13 cellular contexts compared by ENCODE assay signal in the genomic region with DNA sequence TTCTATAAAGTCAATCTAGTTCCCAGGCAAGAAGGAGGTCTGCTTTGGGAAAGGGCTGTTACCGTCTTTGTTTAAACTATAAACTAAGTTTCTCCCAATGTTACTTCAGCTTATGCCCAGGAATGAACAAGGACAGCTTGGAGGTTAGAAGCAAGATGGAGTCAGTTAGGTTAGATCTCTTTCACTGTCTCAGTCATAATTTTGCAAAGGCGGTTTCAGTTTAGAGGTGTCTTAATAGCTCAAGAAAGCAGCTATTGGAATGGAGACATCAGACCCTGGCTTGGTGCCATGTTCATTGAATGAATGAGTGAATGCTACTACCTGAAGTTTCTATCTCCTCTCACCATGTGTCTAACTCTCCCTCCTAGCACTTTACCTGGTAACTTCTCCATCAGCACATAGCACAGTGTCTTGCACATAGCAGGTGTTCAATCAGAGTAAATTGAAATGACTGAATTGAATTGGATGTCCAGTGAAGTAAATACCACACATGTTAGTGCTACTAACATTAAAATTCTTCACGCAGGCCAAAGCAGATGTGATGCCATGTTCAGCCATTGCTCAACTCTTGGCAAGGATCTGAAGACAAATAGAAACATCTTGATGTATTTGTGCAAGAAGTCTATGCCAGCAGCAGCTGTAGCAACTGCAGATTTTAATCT. TPM values are rescaled to one million over a fixed set of nuclear protein-coding genes. Genes with fewer than 3 reads are reported as not detected.
DNase-seq lines count a peak whose midpoint lies in the region; ATAC-seq, FAIRE-seq and TF ChIP-seq lines count a peak whose summit lies in the region.
"Had no signal": no experiment of that assay in that cellular context is flagged by ENCODE, and none has a peak within 500 bp of the region (broad histone marks: within the 10 kb centered on the region; RNA-seq: fewer than 3 reads in every experiment).

No MANE protein-coding gene starts in this region.

- H3K9ac ChIP-seq in adipocyte (ENCODE audit: low read length) (no peak overlapping the region), keratinocyte (ENCODE audit: control insufficient read depth, extremely low read depth, insufficient read depth, low read length) (no peak overlapping the region)

- no peak for DNase-seq in left ventricle myocardium superior
- no peak for DNase-seq in right atrium auricular region (ENCODE audit: low spot score)
- peak; percentile 95 for DNase-seq in adipocyte (ENCODE audit: low read depth)
- DNase-seq in keratinocyte (ENCODE audit: low read depth, low spot score), result no peak
- no peak for DNase-seq in 8988T
- DNase-seq: central memory CD4-positive, alpha-beta T cell; heart right ventricle; NCI-H1694; retina had no signal

- no peaks in the 10 kb centered on the region for H3K79me2 ChIP-seq in keratinocyte (ENCODE audit: control insufficient read depth, insufficient read depth, low read length)

- ATAC-seq in left ventricle myocardium superior (peak; percentile 8), HG03457 (IDR thresholded peaks at IDR 0.05; ENCODE audit: unreplicated experiment) (no peak), HG03460 (IDR thresholded peaks at IDR 0.05; ENCODE audit: unreplicated experiment) (no peak), GM18517 (IDR thresholded peaks at IDR 0.05; ENCODE audit: unreplicated experiment) (no peak)

- no peaks in the 10 kb centered on the region for H3K27me3 ChIP-seq in right atrium auricular region
- no peaks in the 10 kb centered on the region for H3K27me3 ChIP-seq in adipocyte (replicated peaks; ENCODE audit: control insufficient read depth, insufficient read depth, low read length)
- H3K27me3 ChIP-seq in keratinocyte (ENCODE audit: control insufficient read depth, extremely low read depth, insufficient read depth, low read length), result no peaks in the 10 kb centered on the region
- H3K27me3 ChIP-seq: heart right ventricle had no signal

- no peaks in the 10 kb centered on the region for H3K9me3 ChIP-seq in right atrium auricular region
- H3K9me3 ChIP-seq in adipocyte (ENCODE audit: control insufficient read depth, low read length), result no peaks in the 10 kb centered on the region
- H3K9me3 ChIP-seq in keratinocyte (ENCODE audit: control insufficient read depth, low read depth, low read length), result no peaks in the 10 kb centered on the region
- H3K9me3 ChIP-seq: heart right ventricle had no signal

- H3K4me3 ChIP-seq in right atrium auricular region, result no peak overlapping the region
- H3K4me3 ChIP-seq in adipocyte (ENCODE audit: low read length), result peak overlapping the region; percentile 31
- H3K4me3 ChIP-seq in keratinocyte (ENCODE audit: control insufficient read depth in 2 of 3, extremely low read depth in 1 of 3, insufficient read depth in 2 of 3, low read depth in 1 of 3, low read length in 3 of 3), result no peak overlapping the region
- H3K4me3 ChIP-seq: heart right ventricle had no signal

- H3K27ac ChIP-seq in right atrium auricular region (no peak overlapping the region), keratinocyte (ENCODE audit: control insufficient read depth, insufficient read depth, low read length) (no peak overlapping the region)
- H3K27ac ChIP-seq: C4-2B had no signal

- FAIRE-seq in keratinocyte (lab: Jason Lieb, UNC), result peak; percentile 23

- H4K20me1 ChIP-seq in keratinocyte (ENCODE audit: control insufficient read depth, extremely low read depth, insufficient read depth, low read length), result no peaks in the 10 kb centered on the region

- TF ChIP-seq CTCF in right atrium auricular region (IDR thresholded peaks at IDR 0.05) (no peak), keratinocyte (optimal IDR thresholded peaks at IDR 0.05 in 1 of 3, IDR thresholded peaks at IDR 0.05 in 1 of 3, conservative IDR thresholded peaks at IDR 0.05 in 1 of 3; ENCODE audit: extremely low read depth in 1 of 3, insufficient read depth in 2 of 3, low read length in 3 of 3) (no peak)

- intact Hi-C loops in left ventricle myocardium superior (cut with micrococcal nuclease), result no loop called here

- H3K36me3 ChIP-seq in right atrium auricular region (no peaks in the 10 kb centered on the region), adipocyte (ENCODE audit: control insufficient read depth, insufficient read depth, low read length, severe bottlenecking) (no peaks in the 10 kb centered on the region), keratinocyte (ENCODE audit: control insufficient read depth in 2 of 2, extremely low read depth in 1 of 2, insufficient read depth in 2 of 2, low read length in 2 of 2) (no peaks in the 10 kb centered on the region)
- H3K36me3 ChIP-seq: heart right ventricle had no signal

- dilution Hi-C loops in keratinocyte (cut with MboI; ENCODE audit: extremely low pct_ligation_motif_present, low sequenced_read_pairs), result no loop called here

- H3K4me1 ChIP-seq in right atrium auricular region (peaks cover 0 to 18% of the 10 kb centered on the region in 2 donors), adipocyte (ENCODE audit: control insufficient read depth, insufficient read depth, low read length) (peaks cover 50% of the 10 kb centered on the region), keratinocyte (ENCODE audit: control insufficient read depth, extremely low read depth, insufficient read depth, low read length) (peaks cover 33% of the 10 kb centered on the region)

- no peak overlapping the region for H3K4me2 ChIP-seq in keratinocyte (ENCODE audit: control insufficient read depth, extremely low read depth, insufficient read depth, low read depth, low read length)

- peaks cover 2% of the 10 kb centered on the region for H3K9me1 ChIP-seq in keratinocyte (ENCODE audit: control insufficient read depth, extremely low read depth, insufficient read depth, low read length)

- no peak overlapping the region for H2AFZ ChIP-seq in keratinocyte (ENCODE audit: control insufficient read depth, low read length)

RNA-seq across cellular contexts. Expression of gene CLEC3B, which starts 28.2 kb away (rescaled TPM):
- total RNA-seq in left ventricle myocardium superior (68.0 TPM), right atrium auricular region (100 to 1,000 TPM; 138 to 180 TPM)
- polyA plus RNA-seq in keratinocyte, result 0.08 TPM in 1 of 3 replicates, not detected in the others
- not detected for polyA plus RNA-seq in keratinocyte (2011; ENCODE audit: low read depth)
- polyA plus RNA-seq in keratinocyte (2011; cell fraction: cytosol; rRNA removed), result not detected in 2 replicates
- polyA plus RNA-seq in keratinocyte (2011; cell fraction: nucleus; rRNA removed), result 0.16 TPM in 1 of 2 replicates, not detected in the other
- polyA plus RNA-seq in keratinocyte (2012; ENCODE audit: low replicate concordance), result not detected in 2 replicates
- 0.20 TPM in 1 of 3 replicates, not detected in the others for polyA minus RNA-seq in keratinocyte
- polyA minus RNA-seq in keratinocyte (2011; cell fraction: cytosol; rRNA and poly(A)+ RNA removed), result not detected
- polyA minus RNA-seq in keratinocyte (2011; cell fraction: nucleus; rRNA and poly(A)+ RNA removed), result 0.63 TPM in 1 of 2 replicates, not detected in the other
